Comparison of ENCODE assay signal across 1 cellular context in genomic region chr5:33049298-33049697, GRCh38.
TF ChIP-seq lines count a peak whose summit lies in the region.

No MANE protein-coding gene starts in this region.

TF ChIP-seq in WTC11, 78 proteins besides CTCF, POLR2A, EP300 and RAD21 (continued from another document):
- TF ChIP-seq AFF4 (CRISPR knock-in tag; IDR thresholded peaks at IDR 0.05; ENCODE audit: borderline replicate concordance) (no peak), NR3C1 (CRISPR knock-in tag; conservative IDR thresholded peaks at IDR 0.05; ENCODE audit: low read depth) (no peak), ZBTB21 (CRISPR knock-in tag; IDR thresholded peaks at IDR 0.05; ENCODE audit: borderline replicate concordance) (no peak), HMGXB4 (CRISPR knock-in tag; IDR thresholded peaks at IDR 0.05) (no peak), E2F5 (CRISPR knock-in tag; IDR thresholded peaks at IDR 0.05) (no peak), FOXP4 (CRISPR knock-in tag; IDR thresholded peaks at IDR 0.05) (no peak), CDX4 (CRISPR knock-in tag; IDR thresholded peaks at IDR 0.05; ENCODE audit: borderline replicate concordance) (no peak)
